In the genomic region with DNA sequence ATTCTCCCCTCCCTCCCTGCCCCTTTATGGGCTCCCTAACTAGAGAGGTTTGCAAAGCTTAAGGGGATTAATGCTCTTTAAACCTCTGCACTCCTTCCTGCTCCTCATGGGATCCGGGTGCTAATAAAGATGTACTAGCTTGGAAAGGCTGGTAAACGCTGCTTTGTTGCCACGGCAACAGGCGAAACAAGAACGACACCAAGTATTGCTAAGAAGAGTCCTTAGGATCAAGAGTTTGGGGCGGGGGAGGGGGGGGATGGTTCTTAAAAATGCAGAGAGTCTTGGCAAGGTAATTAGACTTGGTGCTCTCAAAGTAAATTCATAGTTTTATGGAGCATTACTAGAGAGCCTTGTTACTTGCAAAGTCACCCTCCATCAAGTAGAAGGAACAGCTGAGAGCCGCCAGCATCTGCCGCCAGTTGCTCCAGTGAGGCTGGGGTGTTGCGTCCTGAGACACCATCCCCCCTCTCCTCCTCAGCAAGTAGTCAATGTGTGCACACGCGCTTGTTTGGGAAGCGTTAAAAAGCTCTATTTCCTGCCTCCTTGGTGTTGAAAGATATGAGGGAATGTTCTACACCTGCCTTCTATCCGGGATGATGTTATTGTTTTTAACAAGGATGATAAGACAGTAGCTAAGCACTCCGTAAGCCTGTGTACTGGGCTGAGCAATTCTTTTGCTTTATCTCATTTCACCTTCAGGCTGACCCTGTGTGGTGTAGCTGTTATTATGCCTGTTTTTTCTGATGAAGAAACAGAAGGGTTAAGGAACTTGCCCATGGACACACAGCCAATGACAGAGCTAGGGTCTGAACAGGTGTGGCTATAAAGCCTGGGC, we compare ENCODE assay signal across 10 cellular contexts.
DNase-seq lines count a peak whose midpoint lies in the region; ATAC-seq, FAIRE-seq and TF ChIP-seq lines count a peak whose summit lies in the region.
"Had no signal": no experiment of that assay in that cellular context is flagged by ENCODE, and none has a peak within 500 bp of the region (broad histone marks: within the 10 kb centered on the region; RNA-seq: fewer than 3 reads in every experiment).

No MANE protein-coding gene starts in this region.

- no peak for TF ChIP-seq CTCF in endothelial cell (IDR thresholded peaks at IDR 0.05; ENCODE audit: unreplicated experiment)
- TF ChIP-seq CTCF in nephron progenitor cell (IDR thresholded peaks at IDR 0.05), result no peak
- no peak for TF ChIP-seq CTCF in RWPE1 (conservative IDR thresholded peaks at IDR 0.05; ENCODE audit: low read depth)

- H3K4me3 Mint-ChIP-seq in endothelial cell (ENCODE audit: unreplicated experiment) (no peak overlapping the region), nephron progenitor cell (peak overlapping the region; percentile 48)
- H3K4me3 Mint-ChIP-seq in activated naive CD8-positive, alpha-beta T cell treated with anti-CD3 and anti-CD28 coated beads, Interleukin-2, amount 50 U/mL, for 24 hours, result no peak overlapping the region
- no peak overlapping the region for H3K4me3 Mint-ChIP-seq in activated naive CD8-positive, alpha-beta T cell treated with anti-CD3 and anti-CD28 coated beads for 36 hours

- H3K36me3 Mint-ChIP-seq in endothelial cell (ENCODE audit: low read depth, unreplicated experiment) (no peaks in the 10 kb centered on the region), nephron progenitor cell (ENCODE audit: low read depth) (peaks cover 12% of the 10 kb centered on the region)
- H3K36me3 Mint-ChIP-seq in activated naive CD8-positive, alpha-beta T cell treated with anti-CD3 and anti-CD28 coated beads, Interleukin-2, amount 50 U/mL, for 24 hours (ENCODE audit: low read depth), result no peaks in the 10 kb centered on the region
- H3K36me3 Mint-ChIP-seq in activated naive CD8-positive, alpha-beta T cell treated with anti-CD3 and anti-CD28 coated beads for 36 hours, result no peaks in the 10 kb centered on the region

- DNase-seq in GM12891 (ENCODE audit: insufficient read length, low spot score) (no peak), NCI-H2227 treated with DMSO at 0.1 percent for 48 hours (lab: John Stamatoyannopoulos, UW) (peak; percentile 62), endothelial cell (ENCODE audit: low spot score) (peak; percentile 19), nephron progenitor cell (peak; percentile 61), HuH-7.5 (ENCODE audit: low spot score) (no peak), RWPE1 (ENCODE audit: low spot score) (no peak)
- DNase-seq in activated naive CD8-positive, alpha-beta T cell treated with anti-CD3 and anti-CD28 coated beads, Interleukin-2, amount 50 U/mL, for 24 hours, result no peak
- no peak for DNase-seq in activated naive CD8-positive, alpha-beta T cell treated with anti-CD3 and anti-CD28 coated beads for 36 hours
- DNase-seq: effector CD8-positive, alpha-beta T cell; GM23248 had no signal

- peak; percentile 38 for FAIRE-seq in GM12891 (lab: Jason Lieb, UNC)

- no peak for ATAC-seq in activated naive CD8-positive, alpha-beta T cell treated with anti-CD3 and anti-CD28 coated beads, Interleukin-2, amount 50 U/mL, for 24 hours

- TF ChIP-seq POLR2A in GM12891 (IDR thresholded peaks at IDR 0.05; ENCODE audit: low read depth, low read length), result no peak

- H3K27ac Mint-ChIP-seq in endothelial cell (ENCODE audit: unreplicated experiment), result peak overlapping the region; percentile 41
- H3K27ac Mint-ChIP-seq in nephron progenitor cell, result peak overlapping the region; percentile 99
- H3K27ac Mint-ChIP-seq in activated naive CD8-positive, alpha-beta T cell treated with anti-CD3 and anti-CD28 coated beads, Interleukin-2, amount 50 U/mL, for 24 hours, result no peak overlapping the region
- no peak overlapping the region for H3K27ac Mint-ChIP-seq in activated naive CD8-positive, alpha-beta T cell treated with anti-CD3 and anti-CD28 coated beads for 36 hours

- H3K27ac ChIP-seq in RWPE1, result no peak overlapping the region
- H3K27ac ChIP-seq: GM23248 had no signal

- H3K27me3 Mint-ChIP-seq in endothelial cell (ENCODE audit: unreplicated experiment), result peaks cover 3% of the 10 kb centered on the region
- peaks cover 4% of the 10 kb centered on the region for H3K27me3 Mint-ChIP-seq in nephron progenitor cell (ENCODE audit: low read depth, poor library complexity)
- no peaks in the 10 kb centered on the region for H3K27me3 Mint-ChIP-seq in activated naive CD8-positive, alpha-beta T cell treated with anti-CD3 and anti-CD28 coated beads, Interleukin-2, amount 50 U/mL, for 24 hours
- H3K27me3 Mint-ChIP-seq in activated naive CD8-positive, alpha-beta T cell treated with anti-CD3 and anti-CD28 coated beads for 36 hours, result no peaks in the 10 kb centered on the region

- H3K9me3 Mint-ChIP-seq in endothelial cell (ENCODE audit: unreplicated experiment) (no peaks in the 10 kb centered on the region), nephron progenitor cell (no peaks in the 10 kb centered on the region)
- no peaks in the 10 kb centered on the region for H3K9me3 Mint-ChIP-seq in activated naive CD8-positive, alpha-beta T cell treated with anti-CD3 and anti-CD28 coated beads, Interleukin-2, amount 50 U/mL, for 24 hours
- no peaks in the 10 kb centered on the region for H3K9me3 Mint-ChIP-seq in activated naive CD8-positive, alpha-beta T cell treated with anti-CD3 and anti-CD28 coated beads for 36 hours

- POLR2A ChIA-PET in RWPE1 (lab: Yijun Ruan, JAX; ENCODE audit: low non-redundant PET), result no interaction called here

- CTCF ChIA-PET in RWPE1 (lab: Yijun Ruan, JAX), result interaction anchor here (1.8 kb wide), 1 partner anchor 311 kb away, joined by 7 read pairs; no protein-coding TSS in a partner anchor

- peaks cover 8% of the 10 kb centered on the region for H3K4me1 Mint-ChIP-seq in endothelial cell (ENCODE audit: unreplicated experiment)
- H3K4me1 Mint-ChIP-seq in nephron progenitor cell, result peaks cover 100% of the 10 kb centered on the region
- peaks cover 52% of the 10 kb centered on the region for H3K4me1 Mint-ChIP-seq in activated naive CD8-positive, alpha-beta T cell treated with anti-CD3 and anti-CD28 coated beads, Interleukin-2, amount 50 U/mL, for 24 hours
- peaks cover 38% of the 10 kb centered on the region for H3K4me1 Mint-ChIP-seq in activated naive CD8-positive, alpha-beta T cell treated with anti-CD3 and anti-CD28 coated beads for 36 hours

TF ChIP-seq in GM12891, 5 proteins besides CTCF, POLR2A, EP300 and RAD21:
- TF ChIP-seq TAF1 (IDR thresholded peaks at IDR 0.05; ENCODE audit: low read depth, low read length) (no peak), POU2F2 (IDR thresholded peaks at IDR 0.05; ENCODE audit: low read depth, low read length) (no peak), POLR2AphosphoS5 (IDR thresholded peaks at IDR 0.05; ENCODE audit: low read depth, low read length) (no peak), SPI1 (IDR thresholded peaks at IDR 0.05; ENCODE audit: low read depth, low read length) (no peak), PAX5 (IDR thresholded peaks at IDR 0.05; ENCODE audit: insufficient read depth, low read length, severe bottlenecking) (no peak)

Comparison
In these comparisons a context has a peak if more than half of its experiments do, and no peak if none do; other contexts are left out.
1. DNase-seq: peak in NCI-H2227 treated with DMSO at 0.1 percent for 48 hours (single experiment), endothelial cell (single experiment) and nephron progenitor cell (single experiment); none in GM12891 (single experiment), HuH-7.5 (single experiment), RWPE1 (single experiment), activated naive CD8-positive, alpha-beta T cell treated with anti-CD3 and anti-CD28 coated beads, Interleukin-2, amount 50 U/mL, for 24 hours (single experiment) and activated naive CD8-positive, alpha-beta T cell treated with anti-CD3 and anti-CD28 coated beads for 36 hours (single experiment).
2. H3K27ac Mint-ChIP-seq: peak in endothelial cell (single experiment) and nephron progenitor cell (single experiment); none in activated naive CD8-positive, alpha-beta T cell treated with anti-CD3 and anti-CD28 coated beads, Interleukin-2, amount 50 U/mL, for 24 hours (single experiment) and activated naive CD8-positive, alpha-beta T cell treated with anti-CD3 and anti-CD28 coated beads for 36 hours (single experiment).